9 cellular contexts compared by ENCODE assay signal in genomic region chr12:2064078-2064507, GRCh38. TPM values are rescaled to one million over a fixed set of nuclear protein-coding genes. Genes with fewer than 3 reads are reported as not detected.
A peak's percentile ranks its signal among the peaks of the same experiment; 100 is the strongest.
DNase-seq lines count a peak whose midpoint lies in the region; ATAC-seq and TF ChIP-seq lines count a peak whose summit lies in the region.
"Had no signal": no experiment of that assay in that cellular context is flagged by ENCODE, and none has a peak within 500 bp of the region (broad histone marks: within the 10 kb centered on the region; RNA-seq: fewer than 3 reads in every experiment).

No MANE protein-coding gene starts in this region.

- no peaks in the 10 kb centered on the region for H3K9me3 Mint-ChIP-seq in activated CD4-positive, alpha-beta T cell treated with anti-CD3 and anti-CD28 coated beads, Interleukin-2, amount 10 ng/mL, durations not matched to agents 7 days and 5 days

- H3K9me3 ChIP-seq in gastroesophageal sphincter (peaks cover 0 to under 1% (median 0%) of the 10 kb centered on the region in 3 donors), thymus (ENCODE audit: control insufficient read depth) (no peaks in the 10 kb centered on the region), WERI-Rb-1 (ENCODE audit: severe bottlenecking) (peaks cover 2% of the 10 kb centered on the region)

- CTCF ChIA-PET in activated CD4-positive, alpha-beta T cell treated with anti-CD3 and anti-CD28 coated beads, Interleukin-2, amount 10 ng/mL, durations not matched to agents 7 days and 5 days (lab: Charles Lee), result interaction anchor here (0.6 kb wide), 1 partner anchor 426 kb away, joined by 3 read pairs; no protein-coding TSS in a partner anchor

- 8 to 10% methylated on average over 4 of the region's 5 CpGs for WGBS in gastroesophageal sphincter (ENCODE audit: low coverage in 1 of 2), 2 donors
- 5% methylated on average over 5 of the region's 5 CpGs for WGBS in thymus

- POLR2A ChIA-PET in activated CD4-positive, alpha-beta T cell treated with anti-CD3 and anti-CD28 coated beads, Interleukin-2, amount 10 ng/mL, durations not matched to agents 7 days and 5 days (lab: Charles Lee), result interaction anchor here (0.6 kb wide), 1 partner anchor 169 kb away, joined by 6 read pairs; no protein-coding TSS in a partner anchor

- H3K4me1 ChIP-seq in gastroesophageal sphincter (peaks cover 0 to 95% (median 0%) of the 10 kb centered on the region in 3 donors), thymus (ENCODE audit: control insufficient read depth, insufficient read depth, low read length) (peaks cover 5% of the 10 kb centered on the region)

- H3K36me3 Mint-ChIP-seq in activated CD4-positive, alpha-beta T cell treated with anti-CD3 and anti-CD28 coated beads, Interleukin-2, amount 10 ng/mL, durations not matched to agents 7 days and 5 days (ENCODE audit: low read depth), result no peaks in the 10 kb centered on the region

- no peaks in the 10 kb centered on the region for H3K27me3 ChIP-seq in gastroesophageal sphincter
- no peaks in the 10 kb centered on the region for H3K27me3 ChIP-seq in thymus (ENCODE audit: control insufficient read depth, insufficient read depth)
- H3K27me3 ChIP-seq in WERI-Rb-1 (ENCODE audit: insufficient read depth, low read depth, severe bottlenecking), result no peaks in the 10 kb centered on the region

- H3K27ac ChIP-seq in gastroesophageal sphincter (peak overlapping the region; percentile 12 to 76 (median 70)), thymus (ENCODE audit: low read depth) (peak overlapping the region; percentile 76), WERI-Rb-1 (no peak overlapping the region)
- H3K27ac ChIP-seq: C4-2B had no signal

- H3K27ac Mint-ChIP-seq in activated CD4-positive, alpha-beta T cell treated with anti-CD3 and anti-CD28 coated beads, Interleukin-2, amount 10 ng/mL, durations not matched to agents 7 days and 5 days, result peak overlapping the region; percentile 84

- peak overlapping the region; percentile 32 for H3K4me3 Mint-ChIP-seq in activated CD4-positive, alpha-beta T cell treated with anti-CD3 and anti-CD28 coated beads, Interleukin-2, amount 10 ng/mL, durations not matched to agents 7 days and 5 days

- no peak for TF ChIP-seq EP300 in gastroesophageal sphincter (IDR thresholded peaks at IDR 0.05)

- ATAC-seq in gastroesophageal sphincter, result peak; percentile 58
- no peak for ATAC-seq in GM21528 (IDR thresholded peaks at IDR 0.05; ENCODE audit: low FRiP score, unreplicated experiment)

- peaks cover 22% of the 10 kb centered on the region for H3K27me3 Mint-ChIP-seq in activated CD4-positive, alpha-beta T cell treated with anti-CD3 and anti-CD28 coated beads, Interleukin-2, amount 10 ng/mL, durations not matched to agents 7 days and 5 days

- peak; percentile 54 for DNase-seq in activated CD4-positive, alpha-beta T cell treated with anti-CD3 and anti-CD28 coated beads, Interleukin-2, amount 10 ng/mL, durations not matched to agents 7 days and 5 days
- no peak for DNase-seq in activated CD4-positive, alpha-beta T cell treated with anti-CD3 and anti-CD28 coated beads, Interleukin-2, amount 50 U/mL, for 48 hours
- DNase-seq in SKM-1 (lab: John Stamatoyannopoulos, UW; ENCODE audit: unreplicated experiment) (peak; percentile 15), WERI-Rb-1 (no peak), cerebellum (ENCODE audit: low spot score) (no peak)

- no peak for TF ChIP-seq POLR2A in gastroesophageal sphincter (IDR thresholded peaks at IDR 0.05)

- peak overlapping the region; percentile 5 to 18 for H3K4me3 ChIP-seq in gastroesophageal sphincter
- H3K4me3 ChIP-seq in thymus (ENCODE audit: low read length), result no peak overlapping the region
- no peak overlapping the region for H3K4me3 ChIP-seq in WERI-Rb-1 (ENCODE audit: low read depth, low read length)

- H3K36me3 ChIP-seq in gastroesophageal sphincter (no peaks in the 10 kb centered on the region), thymus (ENCODE audit: control insufficient read depth, insufficient read depth) (no peaks in the 10 kb centered on the region), WERI-Rb-1 (no peaks in the 10 kb centered on the region)

- TF ChIP-seq CTCF in gastroesophageal sphincter (IDR thresholded peaks at IDR 0.05) (no peak), WERI-Rb-1 (IDR thresholded peaks at IDR 0.05; ENCODE audit: low read depth, low read length) (no peak)

- H3K4me1 Mint-ChIP-seq in activated CD4-positive, alpha-beta T cell treated with anti-CD3 and anti-CD28 coated beads, Interleukin-2, amount 10 ng/mL, durations not matched to agents 7 days and 5 days, result peaks cover 15% of the 10 kb centered on the region

RNA-seq across cellular contexts. Expression of gene CACNA1C, which starts 11.3 kb away (rescaled TPM):
- under 1 TPM; 0.12 to 0.15 TPM for total RNA-seq in activated CD4-positive, alpha-beta T cell treated with anti-CD3 and anti-CD28 coated beads, Interleukin-2, amount 10 ng/mL, durations not matched to agents 7 days and 5 days
- total RNA-seq in gastroesophageal sphincter (10 to 100 TPM; 22.9 to 96.2 (median 41.4) TPM), cerebellum (20.9 TPM)
- 0.71 TPM for polyA plus RNA-seq in thymus

RNA-seq across cellular contexts. Expression of gene DCP1B, which starts 59.8 kb away (rescaled TPM):
- 10 to 100 TPM; 14.9 to 17.5 TPM for total RNA-seq in activated CD4-positive, alpha-beta T cell treated with anti-CD3 and anti-CD28 coated beads, Interleukin-2, amount 10 ng/mL, durations not matched to agents 7 days and 5 days
- total RNA-seq in gastroesophageal sphincter, result 10 to 100 TPM; 26.1 to 30.4 (median 27.9) TPM
- 9.4 TPM for polyA plus RNA-seq in thymus
- total RNA-seq in cerebellum, result 11.4 TPM

Comparison
In these comparisons a context has a peak if more than half of its experiments do, and no peak if none do; other contexts are left out.
1. DNase-seq: peak in activated CD4-positive, alpha-beta T cell treated with anti-CD3 and anti-CD28 coated beads, Interleukin-2, amount 10 ng/mL, durations not matched to agents 7 days and 5 days (single experiment) and SKM-1 (single experiment); none in activated CD4-positive, alpha-beta T cell treated with anti-CD3 and anti-CD28 coated beads, Interleukin-2, amount 50 U/mL, for 48 hours (0 of 2), WERI-Rb-1 (single experiment) and cerebellum (single experiment).
2. H3K4me3 ChIP-seq: peak in gastroesophageal sphincter (2 of 2); none in thymus (single experiment) and WERI-Rb-1 (single experiment).
3. RNA of gene CACNA1C, which starts 11.3 kb away (total RNA-seq): 22.9 to 96.2 TPM in gastroesophageal sphincter and 20.9 TPM in cerebellum (single experiment); 0.12 to 0.15 TPM in activated CD4-positive, alpha-beta T cell treated with anti-CD3 and anti-CD28 coated beads, Interleukin-2, amount 10 ng/mL, durations not matched to agents 7 days and 5 days; every median in the first group is over 10 times any median in the second.